ENCODE assay signal across 1 cellular context in genomic region chr17:57954421-57955182, GRCh38.
TF ChIP-seq lines count a peak whose summit lies in the region.

No MANE protein-coding gene starts in this region.

TF ChIP-seq in H1, 55 proteins besides CTCF, POLR2A, EP300 and RAD21:
- TF ChIP-seq KDM1A (IDR thresholded peaks at IDR 0.05; ENCODE audit: borderline replicate concordance, low read length) (no peak), ASH2L (IDR thresholded peaks at IDR 0.05; ENCODE audit: low read length) (peak; percentile 69), RXRA (IDR thresholded peaks at IDR 0.05; ENCODE audit: insufficient read depth, low read depth, low read length) (no peak), TAF7 (optimal IDR thresholded peaks at IDR 0.05; ENCODE audit: borderline replicate concordance, low read depth, low read length) (no peak), SAP30 (IDR thresholded peaks at IDR 0.05; ENCODE audit: insufficient read depth, insufficient replicate concordance, low read length) (no peak), USF2 (IDR thresholded peaks at IDR 0.05; ENCODE audit: low read length) (no peak), EGR1 (IDR thresholded peaks at IDR 0.05; ENCODE audit: borderline replicate concordance, low read depth, low read length) (no peak), TAF1 (IDR thresholded peaks at IDR 0.05; ENCODE audit: low read depth, low read length) (0 out of 2 replicates have a peak, but pooled peaks have one; percentile 17), GTF2F1 (IDR thresholded peaks at IDR 0.05; ENCODE audit: borderline replicate concordance, low read depth, low read length) (no peak), BCL11A (IDR thresholded peaks at IDR 0.05; ENCODE audit: low read depth in 2 of 2, low read length in 2 of 2) (no peak), BACH1 (IDR thresholded peaks at IDR 0.05; ENCODE audit: low read length) (no peak), SIN3A (conservative IDR thresholded peaks at IDR 0.05 in 1 of 2, IDR thresholded peaks at IDR 0.05 in 1 of 2; ENCODE audit: low read depth in 1 of 2, low read length in 2 of 2) (no peak), CHD2 (IDR thresholded peaks at IDR 0.05; ENCODE audit: low read length) (no peak), E2F6 (IDR thresholded peaks at IDR 0.05) (0 out of 2 replicates have a peak, but pooled peaks have one; percentile 4), ATF3 (IDR thresholded peaks at IDR 0.05; ENCODE audit: insufficient read depth, low read depth, low read length) (no peak), FOSL1 (IDR thresholded peaks at IDR 0.05; ENCODE audit: insufficient read depth, low read depth, low read length) (no peak), POLR2AphosphoS5 (IDR thresholded peaks at IDR 0.05; ENCODE audit: low read depth, low read length) (no peak), JUN (IDR thresholded peaks at IDR 0.05; ENCODE audit: low read depth, low read length) (no peak), NANOG (IDR thresholded peaks at IDR 0.05; ENCODE audit: insufficient read depth, low read depth, low read length, poor library complexity, severe bottlenecking) (no peak), ATF2 (IDR thresholded peaks at IDR 0.05; ENCODE audit: low read length) (no peak), SP2 (IDR thresholded peaks at IDR 0.05; ENCODE audit: low read length) (no peak), KDM4A (IDR thresholded peaks at IDR 0.05; ENCODE audit: low read depth, low read length, severe bottlenecking) (peak; percentile 53), YY1 (IDR thresholded peaks at IDR 0.05; ENCODE audit: low read depth, low read length) (no peak), MAFK (IDR thresholded peaks at IDR 0.05; ENCODE audit: low read depth, low read length) (no peak), CHD7 (IDR thresholded peaks at IDR 0.05; ENCODE audit: insufficient replicate concordance, low read length) (no peak), KDM5A (IDR thresholded peaks at IDR 0.05; ENCODE audit: low read length) (no peak), BRCA1 (IDR thresholded peaks at IDR 0.05; ENCODE audit: low read depth, low read length) (no peak), TEAD4 (IDR thresholded peaks at IDR 0.05; ENCODE audit: low read depth, low read length) (no peak), PHF8 (conservative IDR thresholded peaks at IDR 0.05; ENCODE audit: low read depth, low read length) (no peak), NRF1 (IDR thresholded peaks at IDR 0.05; ENCODE audit: low read depth, low read length) (no peak)
TF ChIP-seq in H1: peak in this region for 4.
